1 cellular context compared by ENCODE assay signal in the genomic region with DNA sequence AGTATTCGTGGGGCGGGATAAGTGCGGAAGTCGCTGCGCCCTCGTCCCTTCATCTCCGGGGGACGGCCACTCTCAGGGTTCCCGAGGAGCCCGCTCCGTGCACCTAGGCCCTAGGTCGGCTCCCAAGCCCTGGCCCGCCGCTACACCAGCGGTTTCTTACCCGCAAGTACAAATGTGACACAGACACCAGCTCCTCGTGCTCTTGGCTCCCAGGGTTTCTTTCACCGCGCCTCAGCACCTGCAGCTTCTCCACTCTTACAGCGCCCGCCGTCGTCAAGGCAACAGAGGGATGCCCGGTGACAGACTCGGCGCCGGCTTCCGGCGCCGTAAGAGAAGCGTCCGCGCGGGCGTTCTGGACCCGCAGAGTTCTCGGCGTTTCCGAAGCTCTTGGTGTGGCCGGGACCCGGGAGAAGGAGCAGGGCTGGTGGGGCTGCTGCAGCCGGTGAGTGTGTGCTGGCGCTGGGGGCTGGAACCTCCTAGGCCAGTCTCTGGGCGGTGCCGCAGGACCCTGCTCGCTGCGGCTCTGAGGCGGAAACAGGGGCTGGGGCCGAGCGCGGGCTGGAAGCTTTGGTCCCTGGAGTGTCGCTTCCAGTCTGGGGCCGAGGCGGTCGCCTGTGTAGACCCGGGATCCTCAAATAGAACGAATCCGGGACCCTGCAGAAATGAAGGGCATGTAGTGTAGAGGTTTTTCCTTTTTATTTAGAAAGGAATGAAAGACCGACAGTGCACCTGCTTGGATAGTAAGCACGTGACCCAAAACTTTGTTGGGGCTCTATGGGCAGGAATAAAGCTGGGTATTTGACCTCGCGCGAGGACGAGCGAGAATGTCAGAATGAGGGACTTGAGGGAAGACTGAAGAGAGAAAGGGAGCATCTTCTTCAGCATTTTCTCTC.
A peak's percentile ranks its signal among the peaks of the same experiment; 100 is the strongest.
TF ChIP-seq lines count a peak whose summit lies in the region.

No MANE protein-coding gene starts in this region.

TF ChIP-seq in HEK293, 187 proteins besides CTCF, POLR2A, EP300 and RAD21 (continued from another document and continues in another):
- TF ChIP-seq ZSCAN30 (tag by site-specific recombination; IDR thresholded peaks at IDR 0.05) (no peak), ZNF704 (tag by site-specific recombination; IDR thresholded peaks at IDR 0.05) (no peak), ZXDB (tag by site-specific recombination; IDR thresholded peaks at IDR 0.05) (peak; percentile 65), ZNF677 (tag by site-specific recombination; IDR thresholded peaks at IDR 0.05) (no peak), ZNF555 (tag by site-specific recombination; conservative IDR thresholded peaks at IDR 0.05) (no peak), ZNF473 (tag by site-specific recombination; IDR thresholded peaks at IDR 0.05) (no peak), ZNF624 (tag by site-specific recombination; IDR thresholded peaks at IDR 0.05) (no peak), SCRT2 (tag by site-specific recombination; IDR thresholded peaks at IDR 0.05) (peak; percentile 38; the same call in 1 of the 2 replicates), ZNF24 (tag by site-specific recombination; IDR thresholded peaks at IDR 0.05) (no peak), BCL11A (tag by site-specific recombination; IDR thresholded peaks at IDR 0.05; ENCODE audit: low read depth) (no peak), ZNF501 (tag by site-specific recombination; IDR thresholded peaks at IDR 0.05) (peak; percentile 52; the same call in 1 of the 2 replicates), ZNF600 (tag by site-specific recombination; IDR thresholded peaks at IDR 0.05) (peak; percentile 93), OVOL3 (tag by site-specific recombination; IDR thresholded peaks at IDR 0.05) (no peak), ZNF768 (tag by site-specific recombination; IDR thresholded peaks at IDR 0.05) (no peak), ZNF140 (tag by site-specific recombination; IDR thresholded peaks at IDR 0.05) (no peak), SP2 (tag by site-specific recombination; IDR thresholded peaks at IDR 0.05) (peak; percentile 52), ZNF670 (tag by site-specific recombination; IDR thresholded peaks at IDR 0.05; ENCODE audit: low read depth) (no peak), KLF8 (tag by site-specific recombination; IDR thresholded peaks at IDR 0.05) (peak; percentile 55; the same call in 1 of the 2 replicates), ZNF777 (tag by site-specific recombination; IDR thresholded peaks at IDR 0.05; ENCODE audit: borderline replicate concordance) (no peak), ZFP3 (tag by site-specific recombination; IDR thresholded peaks at IDR 0.05; ENCODE audit: low read depth) (0 out of 2 replicates have a peak, but pooled peaks have one; percentile 18), ZNF335 (tag by site-specific recombination; conservative IDR thresholded peaks at IDR 0.05) (peak; percentile 84), ZNF747 (tag by site-specific recombination; IDR thresholded peaks at IDR 0.05) (no peak), ZBTB48 (tag by site-specific recombination; IDR thresholded peaks at IDR 0.05) (peak; percentile 40; the same call in 1 of the 2 replicates), ZNF48 (tag by site-specific recombination; IDR thresholded peaks at IDR 0.05) (no peak), ZNF837 (tag by site-specific recombination; IDR thresholded peaks at IDR 0.05) (no peak), MYNN (tag by site-specific recombination; IDR thresholded peaks at IDR 0.05; ENCODE audit: borderline replicate concordance) (peak; percentile 81), ZNF513 (tag by site-specific recombination; IDR thresholded peaks at IDR 0.05) (no peak), ZBTB20 (tag by site-specific recombination; IDR thresholded peaks at IDR 0.05) (peak; percentile 78), ZNF660 (tag by site-specific recombination; IDR thresholded peaks at IDR 0.05) (no peak), ZNF366 (tag by site-specific recombination; conservative IDR thresholded peaks at IDR 0.05) (peak; percentile 80), ZNF560 (tag by site-specific recombination; IDR thresholded peaks at IDR 0.05; ENCODE audit: borderline replicate concordance) (no peak), ZNF2 (tag by site-specific recombination; IDR thresholded peaks at IDR 0.05) (0 out of 2 replicates have a peak, but pooled peaks have one; percentile 1), ZNF121 (tag by site-specific recombination; IDR thresholded peaks at IDR 0.05) (no peak), ZNF23 (tag by site-specific recombination; IDR thresholded peaks at IDR 0.05; ENCODE audit: borderline replicate concordance) (no peak), ZNF621 (tag by site-specific recombination; IDR thresholded peaks at IDR 0.05) (no peak), ZFP41 (tag by site-specific recombination; IDR thresholded peaks at IDR 0.05; ENCODE audit: borderline replicate concordance) (no peak), ZNF394 (tag by site-specific recombination; IDR thresholded peaks at IDR 0.05; ENCODE audit: borderline replicate concordance) (peak; percentile 98)
- TF ChIP-seq, protein P1, sequence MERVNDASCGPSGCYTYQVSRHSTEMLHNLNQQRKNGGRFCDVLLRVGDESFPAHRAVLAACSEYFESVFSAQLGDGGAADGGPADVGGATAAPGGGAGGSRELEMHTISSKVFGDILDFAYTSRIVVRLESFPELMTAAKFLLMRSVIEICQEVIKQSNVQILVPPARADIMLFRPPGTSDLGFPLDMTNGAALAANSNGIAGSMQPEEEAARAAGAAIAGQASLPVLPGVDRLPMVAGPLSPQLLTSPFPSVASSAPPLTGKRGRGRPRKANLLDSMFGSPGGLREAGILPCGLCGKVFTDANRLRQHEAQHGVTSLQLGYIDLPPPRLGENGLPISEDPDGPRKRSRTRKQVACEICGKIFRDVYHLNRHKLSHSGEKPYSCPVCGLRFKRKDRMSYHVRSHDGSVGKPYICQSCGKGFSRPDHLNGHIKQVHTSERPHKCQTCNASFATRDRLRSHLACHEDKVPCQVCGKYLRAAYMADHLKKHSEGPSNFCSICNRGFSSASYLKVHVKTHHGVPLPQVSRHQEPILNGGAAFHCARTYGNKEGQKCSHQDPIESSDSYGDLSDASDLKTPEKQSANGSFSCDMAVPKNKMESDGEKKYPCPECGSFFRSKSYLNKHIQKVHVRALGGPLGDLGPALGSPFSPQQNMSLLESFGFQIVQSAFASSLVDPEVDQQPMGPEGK (tag by site-specific recombination; IDR thresholded peaks at IDR 0.05) = no peak
- TF ChIP-seq, protein P2, sequence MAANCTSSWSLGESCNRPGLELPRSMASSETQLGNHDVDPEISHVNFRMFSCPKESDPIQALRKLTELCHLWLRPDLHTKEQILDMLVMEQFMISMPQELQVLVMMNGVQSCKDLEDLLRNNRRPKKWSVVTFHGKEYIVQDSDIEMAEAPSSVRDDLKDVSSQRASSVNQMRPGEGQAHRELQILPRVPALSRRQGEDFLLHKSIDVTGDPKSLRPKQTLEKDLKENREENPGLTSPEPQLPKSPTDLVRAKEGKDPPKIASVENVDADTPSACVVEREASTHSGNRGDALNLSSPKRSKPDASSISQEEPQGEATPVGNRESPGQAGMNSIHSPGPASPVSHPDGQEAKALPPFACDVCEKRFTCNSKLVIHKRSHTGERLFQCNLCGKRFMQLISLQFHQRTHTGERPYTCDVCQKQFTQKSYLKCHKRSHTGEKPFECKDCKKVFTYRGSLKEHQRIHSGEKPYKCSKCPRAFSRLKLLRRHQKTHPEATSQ (tag by site-specific recombination; IDR thresholded peaks at IDR 0.05) = no peak
- TF ChIP-seq, protein P3, sequence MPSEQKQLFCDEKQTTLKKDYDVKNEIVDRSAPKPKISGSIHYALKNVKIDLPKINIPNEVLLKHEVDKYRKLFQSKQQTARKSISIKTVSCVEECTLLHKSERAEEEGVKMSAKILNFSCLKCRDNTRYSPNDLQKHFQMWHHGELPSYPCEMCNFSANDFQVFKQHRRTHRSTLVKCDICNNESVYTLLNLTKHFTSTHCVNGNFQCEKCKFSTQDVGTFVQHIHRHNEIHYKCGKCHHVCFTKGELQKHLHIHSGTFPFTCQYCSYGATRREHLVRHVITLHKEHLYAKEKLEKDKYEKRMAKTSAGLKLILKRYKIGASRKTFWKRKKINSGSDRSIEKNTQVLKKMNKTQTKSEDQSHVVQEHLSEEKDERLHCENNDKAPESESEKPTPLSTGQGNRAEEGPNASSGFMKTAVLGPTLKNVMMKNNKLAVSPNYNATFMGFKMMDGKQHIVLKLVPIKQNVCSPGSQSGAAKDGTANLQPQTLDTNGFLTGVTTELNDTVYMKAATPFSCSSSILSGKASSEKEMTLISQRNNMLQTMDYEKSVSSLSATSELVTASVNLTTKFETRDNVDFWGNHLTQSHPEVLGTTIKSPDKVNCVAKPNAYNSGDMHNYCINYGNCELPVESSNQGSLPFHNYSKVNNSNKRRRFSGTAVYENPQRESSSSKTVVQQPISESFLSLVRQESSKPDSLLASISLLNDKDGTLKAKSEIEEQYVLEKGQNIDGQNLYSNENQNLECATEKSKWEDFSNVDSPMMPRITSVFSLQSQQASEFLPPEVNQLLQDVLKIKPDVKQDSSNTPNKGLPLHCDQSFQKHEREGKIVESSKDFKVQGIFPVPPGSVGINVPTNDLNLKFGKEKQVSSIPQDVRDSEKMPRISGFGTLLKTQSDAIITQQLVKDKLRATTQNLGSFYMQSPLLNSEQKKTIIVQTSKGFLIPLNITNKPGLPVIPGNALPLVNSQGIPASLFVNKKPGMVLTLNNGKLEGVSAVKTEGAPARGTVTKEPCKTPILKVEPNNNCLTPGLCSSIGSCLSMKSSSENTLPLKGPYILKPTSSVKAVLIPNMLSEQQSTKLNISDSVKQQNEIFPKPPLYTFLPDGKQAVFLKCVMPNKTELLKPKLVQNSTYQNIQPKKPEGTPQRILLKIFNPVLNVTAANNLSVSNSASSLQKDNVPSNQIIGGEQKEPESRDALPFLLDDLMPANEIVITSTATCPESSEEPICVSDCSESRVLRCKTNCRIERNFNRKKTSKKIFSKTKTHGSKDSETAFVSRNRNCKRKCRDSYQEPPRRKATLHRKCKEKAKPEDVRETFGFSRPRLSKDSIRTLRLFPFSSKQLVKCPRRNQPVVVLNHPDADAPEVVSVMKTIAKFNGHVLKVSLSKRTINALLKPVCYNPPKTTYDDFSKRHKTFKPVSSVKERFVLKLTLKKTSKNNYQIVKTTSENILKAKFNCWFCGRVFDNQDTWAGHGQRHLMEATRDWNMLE (tag by site-specific recombination; conservative IDR thresholded peaks at IDR 0.05; ENCODE audit: low read depth) = no peak
- TF ChIP-seq, protein P4, sequence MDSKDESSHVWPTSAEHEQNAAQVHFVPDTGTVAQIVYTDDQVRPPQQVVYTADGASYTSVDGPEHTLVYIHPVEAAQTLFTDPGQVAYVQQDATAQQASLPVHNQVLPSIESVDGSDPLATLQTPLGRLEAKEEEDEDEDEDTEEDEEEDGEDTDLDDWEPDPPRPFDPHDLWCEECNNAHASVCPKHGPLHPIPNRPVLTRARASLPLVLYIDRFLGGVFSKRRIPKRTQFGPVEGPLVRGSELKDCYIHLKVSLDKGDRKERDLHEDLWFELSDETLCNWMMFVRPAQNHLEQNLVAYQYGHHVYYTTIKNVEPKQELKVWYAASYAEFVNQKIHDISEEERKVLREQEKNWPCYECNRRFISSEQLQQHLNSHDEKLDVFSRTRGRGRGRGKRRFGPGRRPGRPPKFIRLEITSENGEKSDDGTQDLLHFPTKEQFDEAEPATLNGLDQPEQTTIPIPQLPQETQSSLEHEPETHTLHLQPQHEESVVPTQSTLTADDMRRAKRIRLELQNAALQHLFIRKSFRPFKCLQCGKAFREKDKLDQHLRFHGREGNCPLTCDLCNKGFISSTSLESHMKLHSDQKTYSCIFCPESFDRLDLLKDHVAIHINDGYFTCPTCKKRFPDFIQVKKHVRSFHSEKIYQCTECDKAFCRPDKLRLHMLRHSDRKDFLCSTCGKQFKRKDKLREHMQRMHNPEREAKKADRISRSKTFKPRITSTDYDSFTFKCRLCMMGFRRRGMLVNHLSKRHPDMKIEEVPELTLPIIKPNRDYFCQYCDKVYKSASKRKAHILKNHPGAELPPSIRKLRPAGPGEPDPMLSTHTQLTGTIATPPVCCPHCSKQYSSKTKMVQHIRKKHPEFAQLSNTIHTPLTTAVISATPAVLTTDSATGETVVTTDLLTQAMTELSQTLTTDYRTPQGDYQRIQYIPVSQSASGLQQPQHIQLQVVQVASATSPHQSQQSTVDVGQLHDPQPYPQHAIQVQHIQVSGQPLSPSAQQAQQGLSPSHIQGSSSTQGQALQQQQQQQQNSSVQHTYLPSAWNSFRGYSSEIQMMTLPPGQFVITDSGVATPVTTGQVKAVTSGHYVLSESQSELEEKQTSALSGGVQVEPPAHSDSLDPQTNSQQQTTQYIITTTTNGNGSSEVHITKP (tag by site-specific recombination; IDR thresholded peaks at IDR 0.05) = peak; percentile 92
- TF ChIP-seq, protein P5, sequence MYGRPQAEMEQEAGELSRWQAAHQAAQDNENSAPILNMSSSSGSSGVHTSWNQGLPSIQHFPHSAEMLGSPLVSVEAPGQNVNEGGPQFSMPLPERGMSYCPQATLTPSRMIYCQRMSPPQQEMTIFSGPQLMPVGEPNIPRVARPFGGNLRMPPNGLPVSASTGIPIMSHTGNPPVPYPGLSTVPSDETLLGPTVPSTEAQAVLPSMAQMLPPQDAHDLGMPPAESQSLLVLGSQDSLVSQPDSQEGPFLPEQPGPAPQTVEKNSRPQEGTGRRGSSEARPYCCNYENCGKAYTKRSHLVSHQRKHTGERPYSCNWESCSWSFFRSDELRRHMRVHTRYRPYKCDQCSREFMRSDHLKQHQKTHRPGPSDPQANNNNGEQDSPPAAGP (tag by site-specific recombination; IDR thresholded peaks at IDR 0.05) = 0 out of 2 replicates have a peak, but pooled peaks have one; percentile 3
